Comparison of ENCODE assay signal across 8 cellular contexts in the genomic region with DNA sequence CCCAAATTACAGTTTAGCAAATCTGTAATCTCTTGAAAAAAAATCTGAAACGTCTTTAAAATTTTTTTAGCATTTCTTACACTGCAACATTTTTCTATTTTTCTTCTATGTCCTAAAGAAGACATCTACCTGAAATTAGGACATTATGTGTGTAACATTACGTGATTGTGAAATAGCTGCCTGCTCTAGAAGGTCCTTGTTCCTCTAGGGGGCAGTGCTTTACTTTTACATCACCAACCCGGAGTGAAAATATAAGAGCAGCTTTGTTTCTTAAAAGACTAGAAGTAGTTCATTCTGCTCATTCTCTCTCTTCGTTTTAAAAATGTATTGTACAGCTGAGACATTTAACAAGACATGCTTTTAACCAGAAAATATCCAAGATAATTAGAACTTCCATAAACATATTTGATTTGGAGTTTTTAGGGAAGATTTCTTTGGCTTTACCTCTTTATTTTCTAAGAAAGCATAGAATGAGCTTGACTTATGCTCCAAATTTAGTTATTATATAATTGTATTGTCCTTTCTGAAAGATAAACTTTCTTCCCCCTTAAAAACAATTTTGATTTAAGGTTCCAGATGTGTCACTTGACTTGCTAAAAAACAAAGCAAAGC. TPM values are rescaled to one million over a fixed set of nuclear protein-coding genes. Genes with fewer than 3 reads are reported as not detected.
A peak's percentile ranks its signal among the peaks of the same experiment; 100 is the strongest.
DNase-seq lines count a peak whose midpoint lies in the region; ATAC-seq and TF ChIP-seq lines count a peak whose summit lies in the region.

No MANE protein-coding gene starts in this region.

- peaks cover 14% of the 10 kb centered on the region for H3K9me3 ChIP-seq in left ventricle myocardium inferior (replicated peaks)

- H3K4me1 ChIP-seq in left ventricle myocardium inferior, result peaks cover 16% of the 10 kb centered on the region

- ATAC-seq in GM19468 (IDR thresholded peaks at IDR 0.05; ENCODE audit: extremely low read depth, unreplicated experiment) (peak; percentile 75), HG03520 (IDR thresholded peaks at IDR 0.05; ENCODE audit: unreplicated experiment) (peak; percentile 95)

- no peaks in the 10 kb centered on the region for H3K27me3 ChIP-seq in left ventricle myocardium inferior (ENCODE audit: low read depth)

- peak; percentile 85 for TF ChIP-seq CTCF in left ventricle myocardium inferior (IDR thresholded peaks at IDR 0.05; ENCODE audit: borderline replicate concordance)

- DNase-seq in ELR (ENCODE audit: low read depth) (peak; percentile 85), NCI-H524 (lab: John Stamatoyannopoulos, UW) (peak; percentile 1 to 59), amniotic epithelial cell (ENCODE audit: low read depth) (peak; percentile 82), left ventricle myocardium inferior (no peak), renal cortical epithelial cell (ENCODE audit: low read depth) (peak; percentile 80)
- no peak for DNase-seq in NK-92 treated with Interleukin-12 subunit alpha and Interleukin-12 subunit beta, amount 100 ng/mL, for 24 hours (lab: John Stamatoyannopoulos, UW)

- intact Hi-C loops in left ventricle myocardium inferior (cut with micrococcal nuclease), result loop anchor here (10.0 kb wide), 2 partner anchors 304 to 1594 kb away; no protein-coding TSS in a partner anchor

- H3K4me3 ChIP-seq in left ventricle myocardium inferior, result no peak overlapping the region

- no peak overlapping the region for H3K27ac ChIP-seq in left ventricle myocardium inferior (replicated peaks)

- no peaks in the 10 kb centered on the region for H3K36me3 ChIP-seq in left ventricle myocardium inferior

RNA-seq across cellular contexts. Expression of gene RIOK2, which starts 48.1 kb away (rescaled TPM):
- total RNA-seq in left ventricle myocardium inferior (21.1 TPM), renal cortical epithelial cell (17.9 and 38.7 TPM in 2 replicates)

Comparison
In these comparisons a context has a peak if more than half of its experiments do, and no peak if none do; other contexts are left out.
1. DNase-seq: peak in ELR (single experiment), NCI-H524 (2 of 2), amniotic epithelial cell (single experiment) and renal cortical epithelial cell (single experiment); none in left ventricle myocardium inferior (single experiment) and NK-92 treated with Interleukin-12 subunit alpha and Interleukin-12 subunit beta, amount 100 ng/mL, for 24 hours (single experiment).